13 cellular contexts compared by ENCODE assay signal in the genomic region with DNA sequence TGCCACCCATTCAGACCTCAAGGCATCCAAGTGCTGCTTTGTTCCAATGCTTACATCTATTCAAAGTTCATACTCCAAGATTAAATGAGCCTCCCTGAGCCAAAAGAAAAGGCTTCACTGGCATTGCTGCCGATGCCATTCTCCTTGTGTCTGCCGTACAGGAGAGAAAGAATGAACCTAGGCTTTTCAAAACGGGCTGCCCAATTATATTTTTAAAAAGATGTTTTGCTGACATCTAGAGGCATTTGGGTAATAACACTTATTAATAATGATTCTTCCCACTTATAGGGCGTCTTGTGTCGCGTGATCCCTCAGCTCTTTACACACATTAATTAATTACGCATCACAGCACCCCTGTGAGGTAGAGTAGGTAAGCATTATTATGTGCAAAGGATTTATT.
DNase-seq lines count a peak whose midpoint lies in the region; ATAC-seq, FAIRE-seq and TF ChIP-seq lines count a peak whose summit lies in the region.
"Had no signal": no experiment of that assay in that cellular context is flagged by ENCODE, and none has a peak within 500 bp of the region (broad histone marks: within the 10 kb centered on the region; RNA-seq: fewer than 3 reads in every experiment).

No MANE protein-coding gene starts in this region.

- no peak for FAIRE-seq in D721Med (lab: Jason Lieb, UNC)
- FAIRE-seq: astrocyte, kidney had no signal

- DNase-seq in D721Med (ENCODE audit: insufficient read length, low spot score) (no peak), NB4 (ENCODE audit: low read depth) (peak; percentile 3), SK-MEL-5 (ENCODE audit: low read depth, low spot score) (peak; percentile 61), left kidney (ENCODE audit: low read depth, low spot score) (peak; percentile 47), GM20000 (ENCODE audit: low spot score) (no peak), omental fat pad (ENCODE audit: low spot score) (no peak), SW 1271 (lab: John Stamatoyannopoulos, UW) (no peak), KG1 (lab: John Stamatoyannopoulos, UW) (no peak)
- DNase-seq: activated CD8-positive, alpha-beta memory T cell treated with anti-CD3 and anti-CD28 coated beads, Interleukin-2, amount 50 U/mL, for 4 hours; CD8-positive, alpha-beta T cell; kidney; stimulated activated CD4-positive, alpha-beta T cell treated with anti-CD3 and anti-CD28 coated beads, Interleukin-2, amount 100 ng/mL, for 48 hours had no signal

- TF ChIP-seq POLR2A in NB4 (IDR thresholded peaks at IDR 0.05; ENCODE audit: extremely low read depth, insufficient read length), result no peak

- no peak overlapping the region for H3K4me3 ChIP-seq in NB4 (ENCODE audit: low read depth, low read length)

- no peak for ATAC-seq in omental fat pad (ENCODE audit: low FRiP score)
- ATAC-seq: CD8-positive, alpha-beta T cell had no signal

- in situ Hi-C loops in SK-MEL-5 (cut with HindIII; ENCODE audit: low pct_unique_long_range_greater_than_20kb, low sequenced_read_pairs), result no loop called here

- TF ChIP-seq CTCF in D721Med (IDR thresholded peaks at IDR 0.05; ENCODE audit: insufficient read depth, missing control alignments) (peak; percentile 38), NB4 (IDR thresholded peaks at IDR 0.05; ENCODE audit: low read depth, low read length) (no peak), GM20000 (IDR thresholded peaks at IDR 0.05; ENCODE audit: extremely low read depth, missing control alignments) (no peak), omental fat pad (IDR thresholded peaks at IDR 0.05) (no peak)

Comparison
In these comparisons a context has a peak if more than half of its experiments do, and no peak if none do; other contexts are left out.
1. DNase-seq: peak in NB4 (single experiment), SK-MEL-5 (single experiment) and left kidney (single experiment); none in D721Med (single experiment), GM20000 (single experiment), omental fat pad (single experiment), SW 1271 (0 of 2) and KG1 (single experiment).